In the genomic region with DNA sequence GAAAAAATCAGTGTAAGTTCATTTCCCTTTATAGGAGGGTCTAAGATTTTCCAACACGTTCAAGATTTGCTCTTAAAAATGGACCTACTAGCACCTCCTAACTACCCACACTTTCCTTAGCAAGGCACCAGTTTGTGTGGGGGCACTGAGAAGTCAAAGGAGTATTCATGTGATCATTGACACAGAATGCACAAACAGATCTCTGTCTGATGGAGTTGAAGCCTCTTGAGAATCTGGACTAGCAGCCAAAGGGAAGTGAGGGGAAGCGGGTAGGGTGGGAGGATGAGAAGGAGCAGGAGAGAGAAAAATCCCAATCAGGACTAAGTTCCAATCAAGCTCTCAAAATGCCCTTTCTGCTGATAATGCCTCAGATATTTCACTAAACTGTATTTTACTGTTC, we compare ENCODE assay signal across 17 cellular contexts. TPM values are rescaled to one million over a fixed set of nuclear protein-coding genes. Genes with fewer than 3 reads are reported as not detected.
DNase-seq lines count a peak whose midpoint lies in the region; ATAC-seq and TF ChIP-seq lines count a peak whose summit lies in the region.
"Had no signal": no experiment of that assay in that cellular context is flagged by ENCODE, and none has a peak within 500 bp of the region (broad histone marks: within the 10 kb centered on the region; RNA-seq: fewer than 3 reads in every experiment).

No MANE protein-coding gene starts in this region.

- H3K36me3 ChIP-seq in gastrocnemius medialis (no peaks in the 10 kb centered on the region), mucosa of descending colon (ENCODE audit: low read depth) (no peaks in the 10 kb centered on the region)
- H3K36me3 ChIP-seq: brain microvascular endothelial cell, right lobe of liver, uterus had no signal

- in situ Hi-C loops in gastrocnemius medialis (cut with MboI; ENCODE audit: low sequenced_read_pairs in 4 of 4) (no loop called here), GM13977 (cut with MboI; ENCODE audit: low pct_unique_long_range_greater_than_20kb, low sequenced_read_pairs, unreplicated experiment) (no loop called here)

- peak overlapping the region; percentile 42 to 61 (median 57) for H3K27ac ChIP-seq in gastrocnemius medialis
- H3K27ac ChIP-seq: brain microvascular endothelial cell, right lobe of liver, uterus had no signal

- ATAC-seq in activated CD4-positive, alpha-beta T cell treated with anti-CD3 and anti-CD28 coated beads for 36 hours, result no peak
- ATAC-seq in activated T-helper 17 cell treated with anti-CD3 and anti-CD28 coated beads, Interleukin-2, amount 50 U/mL, for 72 hours (replicated peaks), result no peak
- ATAC-seq in gastrocnemius medialis (no peak), mucosa of descending colon (no peak)
- ATAC-seq: left colon; right lobe of liver; stimulated activated memory B cell treated with anti-CD40 and anti-IgM and Interleukin-4, amounts not matched to agents 10 μg/mL and 1 μg/mL and 100 μg/mL, for 72 hours had no signal

- POLR2A ChIA-PET in activated CD4-positive, alpha-beta T cell treated with anti-CD3 and anti-CD28 coated beads for 36 hours (lab: Charles Lee), result no interaction called here

- H3K4me3 ChIP-seq in gastrocnemius medialis, result no peak overlapping the region
- no peak overlapping the region for H3K4me3 ChIP-seq in mucosa of descending colon
- H3K4me3 ChIP-seq: right lobe of liver, uterus had no signal

- no peak for TF ChIP-seq POLR2A in gastrocnemius medialis (IDR thresholded peaks at IDR 0.05)

- peaks cover 57 to 59% of the 10 kb centered on the region in 2 donors for H3K4me1 ChIP-seq in gastrocnemius medialis
- H3K4me1 ChIP-seq in mucosa of descending colon (ENCODE audit: low read depth), result no peaks in the 10 kb centered on the region

- H3K27me3 Mint-ChIP-seq in activated CD4-positive, alpha-beta T cell treated with anti-CD3 and anti-CD28 coated beads for 36 hours, result no peaks in the 10 kb centered on the region
- H3K27me3 Mint-ChIP-seq in activated CD4-positive, alpha-beta T cell treated with anti-CD3 and anti-CD28 coated beads, Interleukin-2, amount 10 ng/mL, durations not matched to agents 24 days and 14 days, result no peaks in the 10 kb centered on the region
- H3K27me3 Mint-ChIP-seq in activated T-helper 17 cell treated with anti-CD3 and anti-CD28 coated beads, Interleukin-2, amount 50 U/mL, for 72 hours, result no peaks in the 10 kb centered on the region
- H3K27me3 Mint-ChIP-seq: stimulated activated memory B cell treated with anti-CD40 and anti-IgM and Interleukin-4, amounts not matched to agents 10 μg/mL and 1 μg/mL and 100 μg/mL, for 72 hours had no signal

- TF ChIP-seq CTCF in gastrocnemius medialis (IDR thresholded peaks at IDR 0.05 in 4 of 5, conservative IDR thresholded peaks at IDR 0.05 in 1 of 5), result no peak
- TF ChIP-seq CTCF in mucosa of descending colon (IDR thresholded peaks at IDR 0.05), result no peak
- TF ChIP-seq CTCF in GM13977 (IDR thresholded peaks at IDR 0.05; ENCODE audit: extremely low read depth, insufficient read depth, missing control alignments), result no peak

- CTCF ChIA-PET in activated CD4-positive, alpha-beta T cell treated with anti-CD3 and anti-CD28 coated beads for 36 hours (lab: Charles Lee), result interaction anchor here (0.6 to 1.2 kb wide), 4 partner anchors 12 to 216 kb away, joined by 3 to 6 read pairs (median 4); no protein-coding TSS in a partner anchor

- no peak overlapping the region for H3K4me3 Mint-ChIP-seq in activated CD4-positive, alpha-beta T cell treated with anti-CD3 and anti-CD28 coated beads for 36 hours
- no peak overlapping the region for H3K4me3 Mint-ChIP-seq in activated CD4-positive, alpha-beta T cell treated with anti-CD3 and anti-CD28 coated beads, Interleukin-2, amount 10 ng/mL, durations not matched to agents 24 days and 14 days
- H3K4me3 Mint-ChIP-seq in activated T-helper 17 cell treated with anti-CD3 and anti-CD28 coated beads, Interleukin-2, amount 50 U/mL, for 72 hours, result peak overlapping the region; percentile 93
- H3K4me3 Mint-ChIP-seq: stimulated activated memory B cell treated with anti-CD40 and anti-IgM and Interleukin-4, amounts not matched to agents 10 μg/mL and 1 μg/mL and 100 μg/mL, for 72 hours had no signal

- peaks cover 52% of the 10 kb centered on the region for H3K4me1 Mint-ChIP-seq in activated CD4-positive, alpha-beta T cell treated with anti-CD3 and anti-CD28 coated beads for 36 hours
- peaks cover 42% of the 10 kb centered on the region for H3K4me1 Mint-ChIP-seq in activated CD4-positive, alpha-beta T cell treated with anti-CD3 and anti-CD28 coated beads, Interleukin-2, amount 10 ng/mL, durations not matched to agents 24 days and 14 days
- H3K4me1 Mint-ChIP-seq in activated T-helper 17 cell treated with anti-CD3 and anti-CD28 coated beads, Interleukin-2, amount 50 U/mL, for 72 hours, result peaks cover 16% of the 10 kb centered on the region

- H3K9me3 Mint-ChIP-seq in activated CD4-positive, alpha-beta T cell treated with anti-CD3 and anti-CD28 coated beads for 36 hours (ENCODE audit: low read depth), result no peaks in the 10 kb centered on the region
- no peaks in the 10 kb centered on the region for H3K9me3 Mint-ChIP-seq in activated CD4-positive, alpha-beta T cell treated with anti-CD3 and anti-CD28 coated beads, Interleukin-2, amount 10 ng/mL, durations not matched to agents 24 days and 14 days
- no peaks in the 10 kb centered on the region for H3K9me3 Mint-ChIP-seq in activated T-helper 17 cell treated with anti-CD3 and anti-CD28 coated beads, Interleukin-2, amount 50 U/mL, for 72 hours
- H3K9me3 Mint-ChIP-seq: nephron progenitor cell; stimulated activated memory B cell treated with anti-CD40 and anti-IgM and Interleukin-4, amounts not matched to agents 10 μg/mL and 1 μg/mL and 100 μg/mL, for 72 hours had no signal

- intact Hi-C loops in activated CD4-positive, alpha-beta T cell treated with anti-CD3 and anti-CD28 coated beads for 36 hours (cut with DNase I, micrococcal nuclease), result no loop called here
- intact Hi-C loops in activated CD4-positive, alpha-beta T cell treated with anti-CD3 and anti-CD28 coated beads, Interleukin-2, amount 10 ng/mL, durations not matched to agents 24 days and 14 days (cut with micrococcal nuclease), result loop anchor here (10.0 kb wide), 1 partner anchor 659 kb away; a partner anchor contains a TSS
- intact Hi-C loops in head of caudate nucleus (cut with DNase I), result no loop called here
- intact Hi-C loops in gastrocnemius medialis (cut with DNase I; ENCODE audit: low total_unique reads), result no loop called here
- intact Hi-C loops in mucosa of descending colon (cut with DNase I, micrococcal nuclease), result no loop called here

- no peaks in the 10 kb centered on the region for H3K27me3 ChIP-seq in gastrocnemius medialis
- H3K27me3 ChIP-seq: brain microvascular endothelial cell, right lobe of liver, uterus had no signal

- H3K9me3 ChIP-seq in gastrocnemius medialis, result no peaks in the 10 kb centered on the region
- H3K9me3 ChIP-seq in mucosa of descending colon, result no peaks in the 10 kb centered on the region
- H3K9me3 ChIP-seq: right lobe of liver, uterus had no signal

- no peak for DNase-seq in activated CD4-positive, alpha-beta T cell treated with anti-CD3 and anti-CD28 coated beads for 36 hours
- no peak for DNase-seq in activated CD4-positive, alpha-beta T cell treated with anti-CD3 and anti-CD28 coated beads, Interleukin-2, amount 10 ng/mL, durations not matched to agents 24 days and 14 days
- DNase-seq in head of caudate nucleus, result peak in 31 of 42 donors; percentile 14 to 83 (median 50)
- no peak for DNase-seq in gastrocnemius medialis
- DNase-seq in mucosa of descending colon, result no peak
- no peak for DNase-seq in HT-29 (ENCODE audit: low spot score)
- no peak for DNase-seq in GM13977 (ENCODE audit: low spot score)
- DNase-seq: 8988T, activated gamma-delta T cell treated with Interleukin-2 at 50 U/mL for 16 hours, left colon, NCI-H1092, nephron progenitor cell, right lobe of liver, uterus had no signal

- peaks cover 24% of the 10 kb centered on the region for H3K36me3 Mint-ChIP-seq in activated CD4-positive, alpha-beta T cell treated with anti-CD3 and anti-CD28 coated beads for 36 hours (ENCODE audit: low read depth)
- H3K36me3 Mint-ChIP-seq in activated CD4-positive, alpha-beta T cell treated with anti-CD3 and anti-CD28 coated beads, Interleukin-2, amount 10 ng/mL, durations not matched to agents 24 days and 14 days (ENCODE audit: low read depth), result peaks cover 29% of the 10 kb centered on the region
- peaks cover 67% of the 10 kb centered on the region for H3K36me3 Mint-ChIP-seq in activated T-helper 17 cell treated with anti-CD3 and anti-CD28 coated beads, Interleukin-2, amount 50 U/mL, for 72 hours (ENCODE audit: low read depth)
- H3K36me3 Mint-ChIP-seq: stimulated activated memory B cell treated with anti-CD40 and anti-IgM and Interleukin-4, amounts not matched to agents 10 μg/mL and 1 μg/mL and 100 μg/mL, for 72 hours had no signal

- peak overlapping the region; percentile 60 for H3K27ac Mint-ChIP-seq in activated CD4-positive, alpha-beta T cell treated with anti-CD3 and anti-CD28 coated beads for 36 hours
- H3K27ac Mint-ChIP-seq in activated CD4-positive, alpha-beta T cell treated with anti-CD3 and anti-CD28 coated beads, Interleukin-2, amount 10 ng/mL, durations not matched to agents 24 days and 14 days, result no peak overlapping the region
- H3K27ac Mint-ChIP-seq in activated T-helper 17 cell treated with anti-CD3 and anti-CD28 coated beads, Interleukin-2, amount 50 U/mL, for 72 hours, result no peak overlapping the region
- H3K27ac Mint-ChIP-seq: stimulated activated memory B cell treated with anti-CD40 and anti-IgM and Interleukin-4, amounts not matched to agents 10 μg/mL and 1 μg/mL and 100 μg/mL, for 72 hours had no signal

RNA-seq across cellular contexts. Expression of a gene that starts 4.1 kb away (rescaled TPM):
- total RNA-seq in activated CD4-positive, alpha-beta T cell treated with anti-CD3 and anti-CD28 coated beads for 36 hours, result 100 to 1,000 TPM in 1 of 2 experiments, 10 to 100 TPM in 1; 91.3 to 107 TPM
- total RNA-seq in activated CD4-positive, alpha-beta T cell treated with anti-CD3 and anti-CD28 coated beads, Interleukin-2, amount 10 ng/mL, durations not matched to agents 24 days and 14 days, result 100 and 103 TPM in 2 replicates
- 10 to 100 TPM; 89.3 to 90.5 TPM for total RNA-seq in activated T-helper 17 cell treated with anti-CD3 and anti-CD28 coated beads, Interleukin-2, amount 50 U/mL, for 72 hours
- total RNA-seq in gastrocnemius medialis (10 to 100 TPM; 56.1 to 70.0 (median 65.0) TPM), mucosa of descending colon (10 to 100 TPM; 45.7 to 48.5 (median 47.0) TPM)
- total RNA-seq in HT-29 (2014; rRNA removed; shearing (Covaris generic)), result 78.7 and 103 TPM in 2 replicates

RNA-seq across cellular contexts. Expression of a gene that starts 4.6 kb away (rescaled TPM):
- 1 to 10 TPM; 1.4 to 1.5 TPM for total RNA-seq in activated CD4-positive, alpha-beta T cell treated with anti-CD3 and anti-CD28 coated beads for 36 hours
- 1.8 and 2.1 TPM in 2 replicates for total RNA-seq in activated CD4-positive, alpha-beta T cell treated with anti-CD3 and anti-CD28 coated beads, Interleukin-2, amount 10 ng/mL, durations not matched to agents 24 days and 14 days
- 1 to 10 TPM; 1.7 to 2.1 TPM for total RNA-seq in activated T-helper 17 cell treated with anti-CD3 and anti-CD28 coated beads, Interleukin-2, amount 50 U/mL, for 72 hours
- total RNA-seq in gastrocnemius medialis (10 to 100 TPM; 13.7 to 40.0 (median 23.3) TPM), mucosa of descending colon (1 to 10 TPM in 2 of 3 donors, under 1 TPM in 1; 0.49 to 7.3 (median 3.4) TPM)
- total RNA-seq in HT-29 (2014; rRNA removed; shearing (Covaris generic)), result 21.2 and 23.5 TPM in 2 replicates

RNA-seq across cellular contexts. Expression of a gene that starts 48.2 kb away (rescaled TPM):
- total RNA-seq in activated CD4-positive, alpha-beta T cell treated with anti-CD3 and anti-CD28 coated beads for 36 hours, result 10 to 100 TPM; 34.6 to 42.8 TPM
- total RNA-seq in activated CD4-positive, alpha-beta T cell treated with anti-CD3 and anti-CD28 coated beads, Interleukin-2, amount 10 ng/mL, durations not matched to agents 24 days and 14 days, result 42.9 and 43.1 TPM in 2 replicates
- total RNA-seq in activated T-helper 17 cell treated with anti-CD3 and anti-CD28 coated beads, Interleukin-2, amount 50 U/mL, for 72 hours, result 10 to 100 TPM; 49.2 to 65.8 TPM
- 10 to 100 TPM; 25.0 to 34.5 (median 31.6) TPM for total RNA-seq in gastrocnemius medialis
- total RNA-seq in mucosa of descending colon, result 10 to 100 TPM; 28.8 to 37.0 (median 29.5) TPM
- total RNA-seq in HT-29 (2014; rRNA removed; shearing (Covaris generic)), result 43.8 and 48.4 TPM in 2 replicates

RNA-seq across cellular contexts. Expression of a gene that starts 48.3 kb away (rescaled TPM):
- total RNA-seq in activated CD4-positive, alpha-beta T cell treated with anti-CD3 and anti-CD28 coated beads for 36 hours, result 10 to 100 TPM; 52.3 to 54.2 TPM
- 57.9 and 59.8 TPM in 2 replicates for total RNA-seq in activated CD4-positive, alpha-beta T cell treated with anti-CD3 and anti-CD28 coated beads, Interleukin-2, amount 10 ng/mL, durations not matched to agents 24 days and 14 days
- 10 to 100 TPM; 49.7 to 54.2 TPM for total RNA-seq in activated T-helper 17 cell treated with anti-CD3 and anti-CD28 coated beads, Interleukin-2, amount 50 U/mL, for 72 hours
- total RNA-seq in gastrocnemius medialis (10 to 100 TPM; 18.6 to 34.5 (median 26.8) TPM), mucosa of descending colon (10 to 100 TPM; 20.7 to 30.9 (median 21.3) TPM)
- 35.6 and 44.3 TPM in 2 replicates for total RNA-seq in HT-29 (2014; rRNA removed; shearing (Covaris generic))

Comparison
In these comparisons a context has a peak if more than half of its experiments do, and no peak if none do; other contexts are left out.
1. DNase-seq: peak in head of caudate nucleus (31 of 42); none in activated CD4-positive, alpha-beta T cell treated with anti-CD3 and anti-CD28 coated beads for 36 hours (single experiment), activated CD4-positive, alpha-beta T cell treated with anti-CD3 and anti-CD28 coated beads, Interleukin-2, amount 10 ng/mL, durations not matched to agents 24 days and 14 days (single experiment), gastrocnemius medialis (0 of 2), mucosa of descending colon (0 of 3), HT-29 (single experiment) and GM13977 (single experiment).